Comparison of ENCODE assay signal across 14 cellular contexts in genomic region chr14:90439874-90440442, GRCh38. TPM values are rescaled to one million over a fixed set of nuclear protein-coding genes. Genes with fewer than 3 reads are reported as not detected.
DNase-seq lines count a peak whose midpoint lies in the region; ATAC-seq and TF ChIP-seq lines count a peak whose summit lies in the region.
"Had no signal": no experiment of that assay in that cellular context is flagged by ENCODE, and none has a peak within 500 bp of the region (broad histone marks: within the 10 kb centered on the region; RNA-seq: fewer than 3 reads in every experiment).

No MANE protein-coding gene starts in this region.

- H4K20me1 ChIP-seq in BLaER1 treated with 17β-estradiol and CSF1 and Interleukin-3, amounts not matched to agents 10 nM and 100 nM, result no peaks in the 10 kb centered on the region

- H3K4me1 ChIP-seq in BLaER1 treated with 17β-estradiol and CSF1 and Interleukin-3, amounts not matched to agents 10 nM and 100 nM, result peaks cover 20 to 93% (median 77%) of the 10 kb centered on the region in 10 experiments
- H3K4me1 ChIP-seq in ovary (ENCODE audit: insufficient read depth) (no peaks in the 10 kb centered on the region), transverse colon (no peaks in the 10 kb centered on the region)

- no peak overlapping the region for H3K4me3 ChIP-seq in BLaER1 treated with 17β-estradiol and CSF1 and Interleukin-3, amounts not matched to agents 10 nM and 100 nM
- H3K4me3 ChIP-seq in H7 (ENCODE audit: insufficient read depth, low read depth, low read length) (no peak overlapping the region), ovary (no peak overlapping the region), transverse colon (no peak overlapping the region)

- ATAC-seq in WTC11, result peak; percentile 66

- no peaks in the 10 kb centered on the region for H3K36me3 ChIP-seq in BLaER1 treated with 17β-estradiol and CSF1 and Interleukin-3, amounts not matched to agents 10 nM and 100 nM
- H3K36me3 ChIP-seq in H7 (replicated peaks; ENCODE audit: control insufficient read depth, insufficient read depth, low read length), result no peaks in the 10 kb centered on the region
- H3K36me3 ChIP-seq in ovary, result no peaks in the 10 kb centered on the region
- H3K36me3 ChIP-seq in transverse colon, result no peaks in the 10 kb centered on the region

- H3K9me3 ChIP-seq in BLaER1 treated with 17β-estradiol and CSF1 and Interleukin-3, amounts not matched to agents 10 nM and 100 nM (replicated peaks in 1 of 11), result peaks cover 0 to 3% (median 2%) of the 10 kb centered on the region in 11 experiments; a peak in 10 of 22 replicates
- H3K9me3 ChIP-seq in ovary, result no peaks in the 10 kb centered on the region
- no peaks in the 10 kb centered on the region for H3K9me3 ChIP-seq in transverse colon

- peak overlapping the region; percentile 96 for H3K27ac Mint-ChIP-seq in WTC11
- H3K27ac Mint-ChIP-seq: B cell; progenitor cell of endocrine pancreas; T-helper 1 cell treated with Interleukin-12 subunit alpha and Interleukin-12 subunit beta and Interleukin-4 antibody, amounts not matched to agents 30 μg/mL and 1 μg/mL, for 36 hours had no signal

- in situ Hi-C loops in transverse colon (cut with MboI; ENCODE audit: low pct_ligation_motif_present in 1 of 4, low pct_unique_long_range_greater_than_20kb in 1 of 4, low sequenced_read_pairs in 3 of 4), result no loop called here

- peak overlapping the region in 8 of 11 experiments; percentile 1 to 86 (median 13); a peak in 7 of 22 replicates for H3K4me2 ChIP-seq in BLaER1 treated with 17β-estradiol and CSF1 and Interleukin-3, amounts not matched to agents 10 nM and 100 nM

- H3K27ac ChIP-seq in BLaER1 treated with 17β-estradiol and CSF1 and Interleukin-3, amounts not matched to agents 10 nM and 100 nM, result peak overlapping the region in 2 of 11 experiments; percentile 33 to 90; a peak in 4 of 22 replicates
- H3K27ac ChIP-seq in ovary, result no peak overlapping the region
- H3K27ac ChIP-seq in transverse colon, result no peak overlapping the region

- no peaks in the 10 kb centered on the region for H3K27me3 ChIP-seq in BLaER1 treated with 17β-estradiol and CSF1 and Interleukin-3, amounts not matched to agents 10 nM and 100 nM
- H3K27me3 ChIP-seq in H7 (ENCODE audit: control insufficient read depth, insufficient read depth, low read length), result no peaks in the 10 kb centered on the region
- H3K27me3 ChIP-seq in ovary, result no peaks in the 10 kb centered on the region
- no peaks in the 10 kb centered on the region for H3K27me3 ChIP-seq in transverse colon

- CTCF ChIA-PET in WTC11 (lab: Charles Lee), result no interaction called here

- no peaks in the 10 kb centered on the region for H3K27me3 Mint-ChIP-seq in WTC11 (ENCODE audit: low read depth)

- TF ChIP-seq CTCF in WTC11 (IDR thresholded peaks at IDR 0.05) (no peak), ovary (IDR thresholded peaks at IDR 0.05) (no peak), transverse colon (IDR thresholded peaks at IDR 0.05) (no peak)

- DNase-seq in H7, result peak; percentile 60
- no peak for DNase-seq in WTC11 (ENCODE audit: low spot score)
- DNase-seq in iPS-NIHi11 (ENCODE audit: low spot score), result peak; percentile 55
- DNase-seq in NCI-H1105 treated with DMSO at 0.1 percent for 48 hours (lab: John Stamatoyannopoulos, UW), result no peak
- no peak for DNase-seq in ovary
- DNase-seq in kidney glomerular epithelial cell (lab: John Stamatoyannopoulos, UW), result no peak
- no peak for DNase-seq in transverse colon
- DNase-seq: activated CD8-positive, alpha-beta memory T cell treated with anti-CD3 and anti-CD28 coated beads, Interleukin-2, amount 50 U/mL, for 48 hours; activated naive CD4-positive, alpha-beta T cell treated with anti-CD3 and anti-CD28 coated beads, Interleukin-2, amount 50 U/mL, for 16 hours; NCI-H524 treated with DMSO at 0.1 percent for 48 hours had no signal

- TF ChIP-seq EP300 in ovary (IDR thresholded peaks at IDR 0.05), result no peak
- TF ChIP-seq EP300 in transverse colon (IDR thresholded peaks at IDR 0.05; ENCODE audit: low read depth), result no peak

- H3K4me3 Mint-ChIP-seq in WTC11, result peak overlapping the region; percentile 32
- H3K4me3 Mint-ChIP-seq: B cell; T-helper 1 cell treated with Interleukin-12 subunit alpha and Interleukin-12 subunit beta and Interleukin-4 antibody, amounts not matched to agents 30 μg/mL and 1 μg/mL, for 36 hours had no signal

- POLR2A ChIA-PET in WTC11 (lab: Charles Lee), result no interaction called here

- H3K9ac ChIP-seq in BLaER1 treated with 17β-estradiol and CSF1 and Interleukin-3, amounts not matched to agents 10 nM and 100 nM, result 0 out of 22 replicates have a peak overlapping the region, but pooled peaks of 1 of the 11 experiments have one; percentile 2

- intact Hi-C loops in ovary (cut with DNase I), result no loop called here
- intact Hi-C loops in transverse colon (cut with DNase I; ENCODE audit: low total_unique reads), result no loop called here

- 63 to 68% (median 68%) methylated on average over 6 of the region's 6 CpGs for WGBS in ovary, 3 donors
- 61 to 78% methylated on average over 4 to 6 of the region's 6 CpGs for WGBS in transverse colon (ENCODE audit: low coverage in 1 of 2), 2 donors

- H3K36me3 Mint-ChIP-seq in WTC11, result no peaks in the 10 kb centered on the region

- peaks cover 68% of the 10 kb centered on the region for H3K4me1 Mint-ChIP-seq in WTC11
- H3K4me1 Mint-ChIP-seq: B cell had no signal

- TF ChIP-seq POLR2A in ovary (IDR thresholded peaks at IDR 0.05), result no peak
- no peak for TF ChIP-seq POLR2A in transverse colon (IDR thresholded peaks at IDR 0.05)

- no peaks in the 10 kb centered on the region for H3K9me3 Mint-ChIP-seq in WTC11
- H3K9me3 Mint-ChIP-seq: T-helper 1 cell treated with Interleukin-12 subunit alpha and Interleukin-12 subunit beta and Interleukin-4 antibody, amounts not matched to agents 30 μg/mL and 1 μg/mL, for 36 hours had no signal

TF ChIP-seq in WTC11, 78 proteins besides CTCF, POLR2A, EP300 and RAD21:
- TF ChIP-seq, protein P1, sequence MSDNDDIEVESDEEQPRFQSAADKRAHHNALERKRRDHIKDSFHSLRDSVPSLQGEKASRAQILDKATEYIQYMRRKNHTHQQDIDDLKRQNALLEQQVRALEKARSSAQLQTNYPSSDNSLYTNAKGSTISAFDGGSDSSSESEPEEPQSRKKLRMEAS (CRISPR knock-in tag; IDR thresholded peaks at IDR 0.05), result no peak
- peak; percentile 74 for TF ChIP-seq PRDM15 (CRISPR knock-in tag; IDR thresholded peaks at IDR 0.05)

RNA-seq across cellular contexts. Expression of gene CALM1, which starts 43.1 kb away (rescaled TPM):
- 410 and 535 TPM in 2 replicates for total RNA-seq in H7 (2014; rRNA removed; shearing (Covaris generic))
- total RNA-seq in WTC11 (2021) (338 to 373 TPM (median 350 TPM) in 3 replicates), ovary (100 to 1,000 TPM; 122 to 312 (median 225) TPM), transverse colon (1,000 to 10,000 TPM in 1 of 4 donors, 100 to 1,000 TPM in 3; 297 to 1,199 (median 723) TPM)
- polyA plus RNA-seq in ovary, result 100 to 1,000 TPM; 143 to 514 TPM

Comparison
In these comparisons a context has a peak if more than half of its experiments do, and no peak if none do; other contexts are left out.
1. DNase-seq: peak in H7 (single experiment) and iPS-NIHi11 (single experiment); none in WTC11 (single experiment), NCI-H1105 treated with DMSO at 0.1 percent for 48 hours (single experiment), ovary (0 of 5), kidney glomerular epithelial cell (single experiment) and transverse colon (single experiment).